ENCODE assay signal across 8 cellular contexts in the genomic region with DNA sequence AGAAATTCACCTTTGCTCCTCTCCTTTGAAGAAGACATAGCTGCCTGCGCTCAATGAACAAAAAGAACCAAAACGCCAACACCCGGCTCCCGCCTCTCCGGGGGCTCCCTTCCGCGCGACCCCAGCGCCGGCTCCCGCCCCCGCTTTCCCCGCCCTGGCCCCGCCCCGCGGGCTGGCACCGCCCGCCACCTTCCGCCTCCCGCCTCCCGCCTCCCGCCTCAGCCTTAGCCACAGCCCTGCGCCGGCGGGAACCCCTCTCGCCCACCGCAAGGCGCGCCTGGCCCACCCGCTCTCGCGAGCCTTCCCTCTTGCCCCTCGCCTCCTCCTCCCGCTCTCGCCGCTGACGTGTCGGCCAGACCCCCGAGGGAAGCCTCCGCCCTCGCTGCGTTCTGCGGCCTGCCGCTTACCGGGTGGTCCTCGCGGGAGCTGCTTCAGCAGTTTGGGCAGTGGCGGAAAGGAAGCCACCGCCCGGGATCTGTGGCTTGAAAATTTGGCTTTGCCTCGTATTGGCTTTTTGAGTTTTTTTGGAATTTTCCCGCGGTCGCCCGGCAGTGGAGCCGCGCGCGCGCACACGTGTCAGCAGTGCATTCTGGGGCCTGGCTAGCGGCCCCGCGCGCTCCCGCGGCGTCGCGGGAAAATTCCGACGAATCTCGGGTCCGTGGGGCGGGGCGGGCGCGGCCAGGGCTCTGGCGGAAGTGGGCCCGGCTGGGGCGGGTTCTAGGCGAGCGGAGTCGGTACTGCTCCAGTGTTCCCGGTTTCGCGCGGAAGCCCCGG. TPM values are rescaled to one million over a fixed set of nuclear protein-coding genes. Genes with fewer than 3 reads are reported as not detected.
DNase-seq lines count a peak whose midpoint lies in the region; ATAC-seq, FAIRE-seq and TF ChIP-seq lines count a peak whose summit lies in the region.

A gene with protein sequence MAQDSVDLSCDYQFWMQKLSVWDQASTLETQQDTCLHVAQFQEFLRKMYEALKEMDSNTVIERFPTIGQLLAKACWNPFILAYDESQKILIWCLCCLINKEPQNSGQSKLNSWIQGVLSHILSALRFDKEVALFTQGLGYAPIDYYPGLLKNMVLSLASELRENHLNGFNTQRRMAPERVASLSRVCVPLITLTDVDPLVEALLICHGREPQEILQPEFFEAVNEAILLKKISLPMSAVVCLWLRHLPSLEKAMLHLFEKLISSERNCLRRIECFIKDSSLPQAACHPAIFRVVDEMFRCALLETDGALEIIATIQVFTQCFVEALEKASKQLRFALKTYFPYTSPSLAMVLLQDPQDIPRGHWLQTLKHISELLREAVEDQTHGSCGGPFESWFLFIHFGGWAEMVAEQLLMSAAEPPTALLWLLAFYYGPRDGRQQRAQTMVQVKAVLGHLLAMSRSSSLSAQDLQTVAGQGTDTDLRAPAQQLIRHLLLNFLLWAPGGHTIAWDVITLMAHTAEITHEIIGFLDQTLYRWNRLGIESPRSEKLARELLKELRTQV (minus strand): TSS at position 591 of the 774 bp plus-strand sequence. CDS start 68,418 bp downstream, outside the sequence.

- no peaks in the 10 kb centered on the region for H3K9me3 ChIP-seq in kidney (ENCODE audit: control insufficient read depth in 1 of 2, low read length in 2 of 2)

- intact Hi-C loops in kidney (cut with DNase I): no loop called here

- H3K4me3 ChIP-seq in AG10803 (ENCODE audit: low read length): peak within 1 kb of the TSS; percentile 98
- peak within 1 kb of the TSS; percentile 86 to 91 for H3K4me3 ChIP-seq in kidney (ENCODE audit: low read length in 2 of 2)

- no peaks in the 10 kb centered on the region for H3K4me1 ChIP-seq in kidney (ENCODE audit: control insufficient read depth in 1 of 2, insufficient read depth in 1 of 2, low read depth in 1 of 2, low read length in 2 of 2)

- ATAC-seq in GM19023 (IDR thresholded peaks at IDR 0.05; ENCODE audit: unreplicated experiment): peak; percentile 76
- peak; percentile 71 for ATAC-seq in HG03196 (IDR thresholded peaks at IDR 0.05; ENCODE audit: unreplicated experiment)

- H3K27ac ChIP-seq in kidney (ENCODE audit: low read depth in 2 of 2, low read length in 2 of 2): peak within 1 kb of the TSS; percentile 96 to 98

- TF ChIP-seq CTCF in AG10803 (conservative IDR thresholded peaks at IDR 0.05; ENCODE audit: low read length) (no peak), kidney (IDR thresholded peaks at IDR 0.05; ENCODE audit: borderline replicate concordance, extremely low read depth, insufficient read depth) (no peak)

- peak within 1 kb of the TSS; percentile 85 to 95 for H3K9ac ChIP-seq in kidney (ENCODE audit: low read length in 2 of 2)

- peak; percentile 85 for DNase-seq in AG10803 (ENCODE audit: low read depth)
- peak; percentile 83 for DNase-seq in NCI-H446 (lab: John Stamatoyannopoulos, UW)
- peak; percentile 88 for DNase-seq in activated CD4-positive, CD25-positive, alpha-beta regulatory T cell treated with anti-CD3 and anti-CD28 coated beads, Interleukin-2, amount 50 U/mL, for 72 hours
- DNase-seq in cerebellar cortex (ENCODE audit: low spot score): peak; percentile 82
- DNase-seq in kidney: peak; percentile 97
- peak; percentile 68 to 82 for DNase-seq in stimulated activated CD4-positive, alpha-beta T cell treated with anti-CD3 and anti-CD28 coated beads, Interleukin-15, amount 100 ng/mL, for 1 hour (ENCODE audit: low read depth in 1 of 2, low spot score in 1 of 2)

- no peaks in the 10 kb centered on the region for H3K36me3 ChIP-seq in kidney (ENCODE audit: control insufficient read depth in 1 of 2, insufficient read depth in 2 of 2, low read length in 2 of 2)

- FAIRE-seq in kidney (lab: Jason Lieb, UNC): no peak

RNA-seq across cellular contexts. Expression of the gene that starts here (rescaled TPM):
- 10.8 TPM for total RNA-seq in kidney
- 7.5 TPM for polyA plus RNA-seq in kidney (ENCODE audit: insufficient read depth, low read depth, low replicate concordance)

Comparison
In these comparisons a context has a peak if more than half of its experiments do, and no peak if none do; other contexts are left out.
1. Peak in every context shown above with its lines: DNase-seq, ATAC-seq, H3K4me3 ChIP-seq and H3K27ac ChIP-seq.